Comparison of ENCODE assay signal across 1 cellular context in genomic region chr3:197600796-197601565, GRCh38.
TF ChIP-seq lines count a peak whose summit lies in the region.

No MANE protein-coding gene starts in this region.

TF ChIP-seq in GM23338, 12 proteins besides CTCF, POLR2A, EP300 and RAD21 (continued from another document):
- TF ChIP-seq ETS1 (IDR thresholded peaks at IDR 0.05) (no peak), REST (IDR thresholded peaks at IDR 0.05; ENCODE audit: unreplicated experiment) (no peak), EZH2phosphoT487 (IDR thresholded peaks at IDR 0.05; ENCODE audit: unreplicated experiment) (no peak)
